In genomic region chr15:71400347-71400746, GRCh38 we compare ENCODE assay signal across 14 cellular contexts.
"Had no signal": no experiment of that assay in that cellular context is flagged by ENCODE, and none has a peak within 500 bp of the region (broad histone marks: within the 10 kb centered on the region; RNA-seq: fewer than 3 reads in every experiment).

No MANE protein-coding gene starts in this region.

- H3K27ac ChIP-seq: neural progenitor cell, pancreas, thyroid gland had no signal

- ATAC-seq: activated CD8-positive, alpha-beta memory T cell treated with anti-CD3 and anti-CD28 coated beads, Interleukin-2, amount 10 ng/mL, durations not matched to agents 7 days and 5 days; activated T-cell treated with anti-CD3 and anti-CD28 coated beads, Interleukin-2, amount 50 U/mL, for 4 hours; pancreas; T-helper 17 cell had no signal

- H3K27ac Mint-ChIP-seq: activated CD8-positive, alpha-beta memory T cell treated with anti-CD3 and anti-CD28 coated beads, Interleukin-2, amount 10 ng/mL, durations not matched to agents 7 days and 5 days; activated naive CD8-positive, alpha-beta T cell treated with anti-CD3 and anti-CD28 coated beads for 36 hours; neural progenitor cell; T-helper 17 cell had no signal

- H3K36me3 ChIP-seq: neural progenitor cell, pancreas, thyroid gland had no signal

- DNase-seq: activated CD4-positive, alpha-beta T cell treated with anti-CD3 and anti-CD28 coated beads, Interleukin-2, amount 50 U/mL, for 48 hours; activated CD8-positive, alpha-beta memory T cell treated with anti-CD3 and anti-CD28 coated beads, Interleukin-2, amount 10 ng/mL, durations not matched to agents 7 days and 5 days; activated gamma-delta T cell; activated naive CD8-positive, alpha-beta T cell treated with anti-CD3 and anti-CD28 coated beads for 36 hours; activated T-cell treated with anti-CD3 and anti-CD28 coated beads, Interleukin-2, amount 50 U/mL, for 4 hours; aorta; glutamatergic neuron; pancreas; SHP77; stimulated activated CD4-positive, alpha-beta T cell treated with anti-CD3 and anti-CD28 coated beads, Interleukin-15, amount 100 ng/mL, for 24 hours; stimulated activated CD4-positive, alpha-beta T cell treated with anti-CD3 and anti-CD28 coated beads, Interleukin-4, amount 100 ng/mL, for 24 hours; T-helper 17 cell; thyroid gland had no signal

- H3K4me1 ChIP-seq: neural progenitor cell, pancreas, thyroid gland had no signal

- H3K9me3 ChIP-seq: pancreas, thyroid gland had no signal

- H3K27me3 Mint-ChIP-seq: activated naive CD8-positive, alpha-beta T cell treated with anti-CD3 and anti-CD28 coated beads for 36 hours had no signal

- H3K4me1 Mint-ChIP-seq: activated CD8-positive, alpha-beta memory T cell treated with anti-CD3 and anti-CD28 coated beads, Interleukin-2, amount 10 ng/mL, durations not matched to agents 7 days and 5 days; activated naive CD8-positive, alpha-beta T cell treated with anti-CD3 and anti-CD28 coated beads for 36 hours; neural progenitor cell; T-helper 17 cell had no signal

- H3K9ac ChIP-seq: neural progenitor cell had no signal

- H3K9me3 Mint-ChIP-seq: activated naive CD8-positive, alpha-beta T cell treated with anti-CD3 and anti-CD28 coated beads for 36 hours; activated T-cell treated with anti-CD3 and anti-CD28 coated beads, Interleukin-2, amount 50 U/mL, for 4 hours; neural progenitor cell had no signal

- H3K27me3 ChIP-seq: neural progenitor cell, pancreas, thyroid gland had no signal

- H3K4me3 Mint-ChIP-seq: activated CD8-positive, alpha-beta memory T cell treated with anti-CD3 and anti-CD28 coated beads, Interleukin-2, amount 10 ng/mL, durations not matched to agents 7 days and 5 days; activated naive CD8-positive, alpha-beta T cell treated with anti-CD3 and anti-CD28 coated beads for 36 hours; activated T-cell treated with anti-CD3 and anti-CD28 coated beads, Interleukin-2, amount 50 U/mL, for 4 hours; neural progenitor cell; T-helper 17 cell had no signal

- H3K4me2 ChIP-seq: neural progenitor cell had no signal

- H3K4me3 ChIP-seq: neural progenitor cell, pancreas, thyroid gland had no signal

- H2AFZ ChIP-seq: neural progenitor cell had no signal

- H3K36me3 Mint-ChIP-seq: activated CD8-positive, alpha-beta memory T cell treated with anti-CD3 and anti-CD28 coated beads, Interleukin-2, amount 10 ng/mL, durations not matched to agents 7 days and 5 days; activated naive CD8-positive, alpha-beta T cell treated with anti-CD3 and anti-CD28 coated beads for 36 hours; neural progenitor cell had no signal
